1 cellular context compared by ENCODE assay signal in the genomic region with DNA sequence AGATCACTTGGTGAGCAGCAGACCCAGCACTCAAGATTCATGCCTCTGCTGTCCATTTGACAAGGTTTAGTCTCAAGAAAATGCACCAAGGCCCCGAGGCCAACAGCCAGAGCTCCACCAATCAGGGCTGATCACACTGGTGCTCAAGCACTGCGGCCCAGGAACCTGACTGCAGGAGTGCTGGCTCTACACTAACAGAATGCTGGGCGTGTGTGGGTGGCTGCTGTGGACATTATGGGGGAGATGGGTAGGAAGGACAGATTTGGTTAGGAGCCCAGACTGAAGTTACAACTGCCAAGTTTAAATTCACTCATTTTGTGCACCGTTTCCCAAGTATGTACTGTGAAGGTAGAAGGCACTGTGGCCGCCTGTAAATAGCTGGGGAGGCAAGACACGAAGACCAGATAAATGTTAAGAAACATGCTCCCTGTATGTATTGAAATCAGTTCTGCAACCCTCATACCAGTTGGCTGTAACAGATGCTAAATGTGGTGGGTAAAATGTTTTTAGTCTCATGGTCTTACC.
TF ChIP-seq lines count a peak whose summit lies in the region.

No MANE protein-coding gene starts in this region.

TF ChIP-seq in GM23338, 12 proteins besides CTCF, POLR2A, EP300 and RAD21 (continued from another document):
- TF ChIP-seq, protein P1, sequence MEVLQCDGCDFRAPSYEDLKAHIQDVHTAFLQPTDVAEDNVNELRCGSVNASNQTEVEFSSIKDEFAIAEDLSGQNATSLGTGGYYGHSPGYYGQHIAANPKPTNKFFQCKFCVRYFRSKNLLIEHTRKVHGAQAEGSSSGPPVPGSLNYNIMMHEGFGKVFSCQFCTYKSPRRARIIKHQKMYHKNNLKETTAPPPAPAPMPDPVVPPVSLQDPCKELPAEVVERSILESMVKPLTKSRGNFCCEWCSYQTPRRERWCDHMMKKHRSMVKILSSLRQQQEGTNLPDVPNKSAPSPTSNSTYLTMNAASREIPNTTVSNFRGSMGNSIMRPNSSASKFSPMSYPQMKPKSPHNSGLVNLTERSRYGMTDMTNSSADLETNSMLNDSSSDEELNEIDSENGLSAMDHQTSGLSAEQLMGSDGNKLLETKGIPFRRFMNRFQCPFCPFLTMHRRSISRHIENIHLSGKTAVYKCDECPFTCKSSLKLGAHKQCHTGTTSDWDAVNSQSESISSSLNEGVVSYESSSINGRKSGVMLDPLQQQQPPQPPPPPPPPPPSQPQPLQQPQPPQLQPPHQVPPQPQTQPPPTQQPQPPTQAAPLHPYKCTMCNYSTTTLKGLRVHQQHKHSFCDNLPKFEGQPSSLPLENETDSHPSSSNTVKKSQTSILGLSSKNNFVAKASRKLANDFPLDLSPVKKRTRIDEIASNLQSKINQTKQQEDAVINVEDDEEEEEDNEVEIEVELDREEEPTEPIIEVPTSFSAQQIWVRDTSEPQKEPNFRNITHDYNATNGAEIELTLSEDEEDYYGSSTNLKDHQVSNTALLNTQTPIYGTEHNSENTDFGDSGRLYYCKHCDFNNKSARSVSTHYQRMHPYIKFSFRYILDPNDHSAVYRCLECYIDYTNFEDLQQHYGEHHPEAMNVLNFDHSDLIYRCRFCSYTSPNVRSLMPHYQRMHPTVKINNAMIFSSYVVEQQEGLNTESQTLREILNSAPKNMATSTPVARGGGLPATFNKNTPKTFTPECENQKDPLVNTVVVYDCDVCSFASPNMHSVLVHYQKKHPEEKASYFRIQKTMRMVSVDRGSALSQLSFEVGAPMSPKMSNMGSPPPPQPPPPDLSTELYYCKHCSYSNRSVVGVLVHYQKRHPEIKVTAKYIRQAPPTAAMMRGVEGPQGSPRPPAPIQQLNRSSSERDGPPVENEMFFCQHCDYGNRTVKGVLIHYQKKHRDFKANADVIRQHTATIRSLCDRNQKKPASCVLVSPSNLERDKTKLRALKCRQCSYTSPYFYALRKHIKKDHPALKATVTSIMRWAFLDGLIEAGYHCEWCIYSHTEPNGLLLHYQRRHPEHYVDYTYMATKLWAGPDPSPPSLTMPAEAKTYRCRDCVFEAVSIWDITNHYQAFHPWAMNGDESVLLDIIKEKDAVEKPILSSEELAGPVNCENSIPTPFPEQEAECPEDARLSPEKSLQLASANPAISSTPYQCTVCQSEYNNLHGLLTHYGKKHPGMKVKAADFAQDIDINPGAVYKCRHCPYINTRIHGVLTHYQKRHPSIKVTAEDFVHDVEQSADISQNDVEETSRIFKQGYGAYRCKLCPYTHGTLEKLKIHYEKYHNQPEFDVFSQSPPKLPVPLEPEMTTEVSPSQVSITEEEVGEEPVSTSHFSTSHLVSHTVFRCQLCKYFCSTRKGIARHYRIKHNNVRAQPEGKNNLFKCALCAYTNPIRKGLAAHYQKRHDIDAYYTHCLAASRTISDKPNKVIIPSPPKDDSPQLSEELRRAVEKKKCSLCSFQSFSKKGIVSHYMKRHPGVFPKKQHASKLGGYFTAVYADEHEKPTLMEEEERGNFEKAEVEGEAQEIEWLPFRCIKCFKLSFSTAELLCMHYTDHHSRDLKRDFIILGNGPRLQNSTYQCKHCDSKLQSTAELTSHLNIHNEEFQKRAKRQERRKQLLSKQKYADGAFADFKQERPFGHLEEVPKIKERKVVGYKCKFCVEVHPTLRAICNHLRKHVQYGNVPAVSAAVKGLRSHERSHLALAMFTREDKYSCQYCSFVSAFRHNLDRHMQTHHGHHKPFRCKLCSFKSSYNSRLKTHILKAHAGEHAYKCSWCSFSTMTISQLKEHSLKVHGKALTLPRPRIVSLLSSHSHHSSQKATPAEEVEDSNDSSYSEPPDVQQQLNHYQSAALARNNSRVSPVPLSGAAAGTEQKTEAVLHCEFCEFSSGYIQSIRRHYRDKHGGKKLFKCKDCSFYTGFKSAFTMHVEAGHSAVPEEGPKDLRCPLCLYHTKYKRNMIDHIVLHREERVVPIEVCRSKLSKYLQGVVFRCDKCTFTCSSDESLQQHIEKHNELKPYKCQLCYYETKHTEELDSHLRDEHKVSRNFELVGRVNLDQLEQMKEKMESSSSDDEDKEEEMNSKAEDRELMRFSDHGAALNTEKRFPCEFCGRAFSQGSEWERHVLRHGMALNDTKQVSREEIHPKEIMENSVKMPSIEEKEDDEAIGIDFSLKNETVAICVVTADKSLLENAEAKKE (CRISPR knock-in tag; IDR thresholded peaks at IDR 0.05), result no peak
- no peak for TF ChIP-seq NANOG (IDR thresholded peaks at IDR 0.05; ENCODE audit: borderline replicate concordance)
- no peak for TF ChIP-seq CREB1 (CRISPR knock-in tag; IDR thresholded peaks at IDR 0.05; ENCODE audit: low read depth)
- TF ChIP-seq, protein P2, sequence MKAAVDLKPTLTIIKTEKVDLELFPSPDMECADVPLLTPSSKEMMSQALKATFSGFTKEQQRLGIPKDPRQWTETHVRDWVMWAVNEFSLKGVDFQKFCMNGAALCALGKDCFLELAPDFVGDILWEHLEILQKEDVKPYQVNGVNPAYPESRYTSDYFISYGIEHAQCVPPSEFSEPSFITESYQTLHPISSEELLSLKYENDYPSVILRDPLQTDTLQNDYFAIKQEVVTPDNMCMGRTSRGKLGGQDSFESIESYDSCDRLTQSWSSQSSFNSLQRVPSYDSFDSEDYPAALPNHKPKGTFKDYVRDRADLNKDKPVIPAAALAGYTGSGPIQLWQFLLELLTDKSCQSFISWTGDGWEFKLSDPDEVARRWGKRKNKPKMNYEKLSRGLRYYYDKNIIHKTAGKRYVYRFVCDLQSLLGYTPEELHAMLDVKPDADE (IDR thresholded peaks at IDR 0.05), result no peak
- TF ChIP-seq ZNF331 (CRISPR knock-in tag; IDR thresholded peaks at IDR 0.05; ENCODE audit: low read depth), result no peak
- TF ChIP-seq JUNB (IDR thresholded peaks at IDR 0.05; ENCODE audit: unreplicated experiment), result no peak
- no peak for TF ChIP-seq STAT1 (IDR thresholded peaks at IDR 0.05; ENCODE audit: unreplicated experiment)
- TF ChIP-seq, protein P3, sequence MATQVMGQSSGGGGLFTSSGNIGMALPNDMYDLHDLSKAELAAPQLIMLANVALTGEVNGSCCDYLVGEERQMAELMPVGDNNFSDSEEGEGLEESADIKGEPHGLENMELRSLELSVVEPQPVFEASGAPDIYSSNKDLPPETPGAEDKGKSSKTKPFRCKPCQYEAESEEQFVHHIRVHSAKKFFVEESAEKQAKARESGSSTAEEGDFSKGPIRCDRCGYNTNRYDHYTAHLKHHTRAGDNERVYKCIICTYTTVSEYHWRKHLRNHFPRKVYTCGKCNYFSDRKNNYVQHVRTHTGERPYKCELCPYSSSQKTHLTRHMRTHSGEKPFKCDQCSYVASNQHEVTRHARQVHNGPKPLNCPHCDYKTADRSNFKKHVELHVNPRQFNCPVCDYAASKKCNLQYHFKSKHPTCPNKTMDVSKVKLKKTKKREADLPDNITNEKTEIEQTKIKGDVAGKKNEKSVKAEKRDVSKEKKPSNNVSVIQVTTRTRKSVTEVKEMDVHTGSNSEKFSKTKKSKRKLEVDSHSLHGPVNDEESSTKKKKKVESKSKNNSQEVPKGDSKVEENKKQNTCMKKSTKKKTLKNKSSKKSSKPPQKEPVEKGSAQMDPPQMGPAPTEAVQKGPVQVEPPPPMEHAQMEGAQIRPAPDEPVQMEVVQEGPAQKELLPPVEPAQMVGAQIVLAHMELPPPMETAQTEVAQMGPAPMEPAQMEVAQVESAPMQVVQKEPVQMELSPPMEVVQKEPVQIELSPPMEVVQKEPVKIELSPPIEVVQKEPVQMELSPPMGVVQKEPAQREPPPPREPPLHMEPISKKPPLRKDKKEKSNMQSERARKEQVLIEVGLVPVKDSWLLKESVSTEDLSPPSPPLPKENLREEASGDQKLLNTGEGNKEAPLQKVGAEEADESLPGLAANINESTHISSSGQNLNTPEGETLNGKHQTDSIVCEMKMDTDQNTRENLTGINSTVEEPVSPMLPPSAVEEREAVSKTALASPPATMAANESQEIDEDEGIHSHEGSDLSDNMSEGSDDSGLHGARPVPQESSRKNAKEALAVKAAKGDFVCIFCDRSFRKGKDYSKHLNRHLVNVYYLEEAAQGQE (IDR thresholded peaks at IDR 0.05; ENCODE audit: unreplicated experiment), result no peak
- TF ChIP-seq EZH2phosphoT487 (IDR thresholded peaks at IDR 0.05; ENCODE audit: unreplicated experiment), result no peak
- TF ChIP-seq POLR2AphosphoS5 (IDR thresholded peaks at IDR 0.05; ENCODE audit: low read depth), result no peak; the same call in 1 of the 2 replicates
